ENCODE assay signal across 21 cellular contexts in the genomic region with DNA sequence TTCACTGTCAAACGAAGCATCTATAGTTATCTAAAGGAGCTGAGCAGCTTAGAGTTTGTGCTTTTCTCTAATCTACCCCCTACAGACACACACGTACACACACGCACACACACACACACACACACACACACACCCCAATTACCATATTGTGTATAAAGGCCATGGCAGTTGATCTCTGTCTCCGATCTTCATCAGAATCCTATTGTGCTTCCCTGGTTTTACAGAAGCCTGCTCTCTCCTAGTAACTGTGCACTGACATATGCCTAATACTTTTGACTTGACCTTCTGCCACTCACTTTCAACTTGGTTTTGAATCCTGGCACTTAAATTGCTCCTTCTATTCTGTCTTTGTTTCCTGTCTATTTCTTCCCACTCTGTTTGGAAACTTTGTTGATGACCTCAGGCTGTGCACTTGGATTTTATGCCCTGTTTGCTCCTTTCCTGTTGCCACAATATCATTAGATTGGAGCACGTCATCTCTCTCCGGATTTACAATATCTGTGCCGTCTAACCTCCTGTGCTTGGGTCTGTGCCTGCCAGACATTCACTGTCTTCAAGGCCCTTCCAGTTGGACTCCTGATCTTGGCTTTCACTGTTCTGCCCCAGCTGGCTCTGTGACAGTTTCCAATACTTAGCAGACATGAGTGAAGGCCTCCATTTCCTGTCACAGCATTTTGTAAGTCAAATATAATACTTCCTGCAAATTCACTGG.
DNase-seq lines count a peak whose midpoint lies in the region; ATAC-seq and TF ChIP-seq lines count a peak whose summit lies in the region.
"Had no signal": no experiment of that assay in that cellular context is flagged by ENCODE, and none has a peak within 500 bp of the region (broad histone marks: within the 10 kb centered on the region; RNA-seq: fewer than 3 reads in every experiment).

No MANE protein-coding gene starts in this region.

- no peak overlapping the region for H2AFZ ChIP-seq in neural progenitor cell (replicated peaks)

- H3K36me3 Mint-ChIP-seq in neural progenitor cell = no peaks in the 10 kb centered on the region
- H3K36me3 Mint-ChIP-seq: CD4-positive, alpha-beta memory T cell had no signal

- ATAC-seq in HG03432 (IDR thresholded peaks at IDR 0.05; ENCODE audit: unreplicated experiment) = no peak
- ATAC-seq: mucosa of descending colon had no signal

- no peaks in the 10 kb centered on the region for H3K79me2 ChIP-seq in neural progenitor cell (ENCODE audit: low read depth)

- no peaks in the 10 kb centered on the region for H3F3A ChIP-seq in neural progenitor cell (ENCODE audit: low read depth)

- no peak overlapping the region for H3K4me3 Mint-ChIP-seq in neural progenitor cell
- H3K4me3 Mint-ChIP-seq: CD4-positive, alpha-beta memory T cell had no signal

- H3K9ac ChIP-seq in SK-N-MC (ENCODE audit: insufficient read length) (no peak overlapping the region), neural progenitor cell (no peak overlapping the region)

- H3K27ac Mint-ChIP-seq in neural progenitor cell = peak overlapping the region; percentile 2
- H3K27ac Mint-ChIP-seq: activated T-helper 2 cell treated with anti-CD3 and anti-CD28 coated beads, Interferon-gamma antibody, Interleukin-2, Interleukin-4, amounts not matched to agents 10 μg/mL and 5 μg/mL and 100 μg/mL, durations not matched to agents 14 hours and 24 hours and 36 hours; CD4-positive, alpha-beta memory T cell had no signal

- H3K27me3 ChIP-seq in neural progenitor cell = no peaks in the 10 kb centered on the region
- H3K27me3 ChIP-seq: sigmoid colon, stomach, upper lobe of left lung had no signal

- H3K4me1 Mint-ChIP-seq in neural progenitor cell = peaks cover 11% of the 10 kb centered on the region
- H3K4me1 Mint-ChIP-seq: CD4-positive, alpha-beta memory T cell had no signal

- H3K9me3 ChIP-seq in SK-N-MC (ENCODE audit: low read depth, low read length) (peaks cover 11% of the 10 kb centered on the region; the same call in 1 of the 2 replicates), neural progenitor cell (ENCODE audit: low read depth) (no peaks in the 10 kb centered on the region)
- H3K9me3 ChIP-seq: sigmoid colon, upper lobe of left lung had no signal

- H3K4me3 ChIP-seq in SK-N-MC (0 out of 2 replicates have a peak overlapping the region, but pooled peaks have one; percentile 6), neural progenitor cell (no peak overlapping the region)
- H3K4me3 ChIP-seq: mucosa of descending colon, sigmoid colon, stomach, upper lobe of left lung had no signal

- peak; percentile 5 for DNase-seq in GM03348 (ENCODE audit: low spot score)
- no peak for DNase-seq in SK-N-MC (ENCODE audit: low read depth, low spot score)
- peak; percentile 11 for DNase-seq in foreskin melanocyte
- peak; percentile 5 for DNase-seq in neural progenitor cell (ENCODE audit: low spot score)
- no peak for DNase-seq in amniotic stem cell (lab: John Stamatoyannopoulos, UW)
- no peak for DNase-seq in NCI-H1417 (lab: John Stamatoyannopoulos, UW)
- DNase-seq in NCI-H146 treated with DMSO at 0.1 percent for 48 hours (lab: John Stamatoyannopoulos, UW; ENCODE audit: unreplicated experiment) = no peak
- DNase-seq: caudate nucleus; CD4-positive, alpha-beta memory T cell; HCEC 1CT; mucosa of descending colon; NCI-H1105; NCI-H748 treated with DMSO at 0.1 percent for 48 hours; nucleus accumbens; sigmoid colon; stimulated activated CD4-positive, alpha-beta T cell treated with anti-CD3 and anti-CD28 coated beads, Interleukin-1b, Interleukin-23, amount 100 ng/mL, for 48 hours; stomach; T-helper 9 cell; upper lobe of left lung had no signal

- TF ChIP-seq CTCF in neural progenitor cell (IDR thresholded peaks at IDR 0.05) = no peak

- no peaks in the 10 kb centered on the region for H4K20me1 ChIP-seq in neural progenitor cell (ENCODE audit: low read depth)

- H3K4me1 ChIP-seq in neural progenitor cell = peaks cover 6% of the 10 kb centered on the region
- H3K4me1 ChIP-seq: sigmoid colon, stomach had no signal

- no peak overlapping the region for H3K4me2 ChIP-seq in neural progenitor cell

- H3K27me3 Mint-ChIP-seq in neural progenitor cell (ENCODE audit: insufficient read depth, low read depth) = no peaks in the 10 kb centered on the region
- H3K27me3 Mint-ChIP-seq: CD4-positive, alpha-beta memory T cell had no signal

- peaks cover 4% of the 10 kb centered on the region for H3K9me3 Mint-ChIP-seq in neural progenitor cell

- no peaks in the 10 kb centered on the region; the same call in 1 of the 2 replicates for H3K36me3 ChIP-seq in SK-N-MC (ENCODE audit: insufficient read depth, low read length)
- H3K36me3 ChIP-seq in neural progenitor cell = no peaks in the 10 kb centered on the region
- H3K36me3 ChIP-seq: sigmoid colon, stomach, upper lobe of left lung had no signal

- peak overlapping the region; percentile 77 for H3K27ac ChIP-seq in SK-N-MC
- no peak overlapping the region for H3K27ac ChIP-seq in neural progenitor cell
- H3K27ac ChIP-seq: sigmoid colon, stomach, upper lobe of left lung had no signal

Comparison
In these comparisons a context has a peak if more than half of its experiments do, and no peak if none do; other contexts are left out.
1. DNase-seq: peak in GM03348 (single experiment), foreskin melanocyte (single experiment) and neural progenitor cell (single experiment); none in SK-N-MC (single experiment), amniotic stem cell (single experiment), NCI-H1417 (0 of 3) and NCI-H146 treated with DMSO at 0.1 percent for 48 hours (single experiment).